ENCODE assay signal across 18 cellular contexts in the genomic region with DNA sequence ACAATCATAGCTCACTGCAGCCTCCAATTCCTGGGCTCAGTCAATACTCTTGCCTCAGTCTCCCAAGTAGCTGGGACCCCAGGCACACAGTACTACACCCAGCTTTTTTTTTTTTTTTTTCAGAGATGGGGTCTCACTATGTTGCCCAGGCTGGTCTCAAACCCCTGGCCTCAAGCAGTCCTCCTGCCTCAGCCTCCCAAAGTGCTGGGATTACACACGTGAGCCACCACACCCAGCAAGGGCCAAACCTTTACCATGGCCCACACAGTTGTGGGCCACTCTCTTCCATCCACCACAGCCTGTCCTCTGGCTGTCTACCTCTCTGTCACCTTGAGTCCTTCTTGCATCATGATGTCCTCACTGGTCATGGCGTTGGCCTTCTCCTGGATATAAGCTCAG. TPM values are rescaled to one million over a fixed set of nuclear protein-coding genes. Genes with fewer than 3 reads are reported as not detected.
"Had no signal": no experiment of that assay in that cellular context is flagged by ENCODE, and none has a peak within 500 bp of the region (broad histone marks: within the 10 kb centered on the region; RNA-seq: fewer than 3 reads in every experiment).

No MANE protein-coding gene starts in this region.

RNA-seq across cellular contexts. Expression of gene MYL10, which starts 24.2 kb away (rescaled TPM):
- total RNA-seq: activated CD4-positive, alpha-beta memory T cell treated with anti-CD3 and anti-CD28 coated beads for 36 hours; activated CD4-positive, alpha-beta T cell treated with anti-CD3 and anti-CD28 coated beads for 36 hours; activated CD4-positive, alpha-beta T cell treated with anti-CD3 and anti-CD28 coated beads, Interleukin-2, amount 10 ng/mL, durations not matched to agents 24 days and 14 days; activated CD8-positive, alpha-beta memory T cell treated with anti-CD3 and anti-CD28 coated beads for 36 hours; activated CD8-positive, alpha-beta memory T cell treated with anti-CD3 and anti-CD28 coated beads, Interleukin-2, amount 10 ng/mL, durations not matched to agents 7 days and 5 days; activated CD8-positive, alpha-beta T cell treated with anti-CD3 and anti-CD28 coated beads, Interleukin-2, amount 10 ng/mL, durations not matched to agents 7 days and 5 days; activated naive CD4-positive, alpha-beta T cell treated with anti-CD3 and anti-CD28 coated beads for 36 hours; activated naive CD4-positive, alpha-beta T cell treated with anti-CD3 and anti-CD28 coated beads, Interleukin-2, amount 50 U/mL, for 72 hours; activated naive CD8-positive, alpha-beta T cell treated with anti-CD3 and anti-CD28 coated beads, Interleukin-2, amount 10 ng/mL, durations not matched to agents 7 days and 5 days; activated T-helper 1 cell treated with anti-CD3 and anti-CD28 coated beads, Interleukin-12 subunit alpha, Interleukin-12 subunit beta, Interleukin-2, Interleukin-4 antibody, amounts not matched to agents 30 ng/mL and 10 ng/mL and 1 ng/mL, durations not matched to agents 14 hours and 24 hours and 36 hours; activated T-helper 2 cell treated with anti-CD3 and anti-CD28 coated beads, Interferon-gamma antibody, Interleukin-2, Interleukin-4, amounts not matched to agents 10 μg/mL and 5 μg/mL and 100 μg/mL, durations not matched to agents 14 hours and 24 hours and 36 hours; ascending aorta; breast epithelium; cardiac muscle cell; dorsolateral prefrontal cortex; esophagus muscularis mucosa; foreskin keratinocyte; T-helper 17 cell had no signal
- polyA plus RNA-seq: cardiac muscle cell, foreskin keratinocyte had no signal
